In the genomic region with DNA sequence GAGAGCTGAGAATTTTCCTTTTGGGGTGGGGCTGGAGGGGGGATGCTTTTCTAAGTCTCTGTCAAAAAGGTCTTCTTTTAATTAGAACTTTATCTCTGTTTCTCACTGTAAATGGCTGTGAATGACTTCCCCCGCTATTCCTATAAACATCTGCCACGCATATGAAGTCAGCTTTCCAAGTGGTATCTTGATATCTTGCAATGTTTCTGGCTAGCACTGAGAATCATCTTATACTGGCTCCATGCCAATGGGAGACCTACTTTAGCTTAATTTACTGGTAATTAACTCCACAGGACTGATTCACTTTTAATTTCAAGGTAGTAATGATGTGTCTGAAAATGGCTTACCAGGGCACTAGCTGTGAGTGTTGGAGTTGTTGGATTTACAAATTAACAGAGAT, we compare ENCODE assay signal across 19 cellular contexts. TPM values are rescaled to one million over a fixed set of nuclear protein-coding genes. Genes with fewer than 3 reads are reported as not detected.
A peak's percentile ranks its signal among the peaks of the same experiment; 100 is the strongest.
DNase-seq lines count a peak whose midpoint lies in the region; ATAC-seq and TF ChIP-seq lines count a peak whose summit lies in the region.
"Had no signal": no experiment of that assay in that cellular context is flagged by ENCODE, and none has a peak within 500 bp of the region (broad histone marks: within the 10 kb centered on the region; RNA-seq: fewer than 3 reads in every experiment).

No MANE protein-coding gene starts in this region.

- no peak for TF ChIP-seq CTCF in PC-9 (conservative IDR thresholded peaks at IDR 0.05)

- intact Hi-C loops in PC-9 (cut with micrococcal nuclease; ENCODE audit: unreplicated experiment) = no loop called here
- intact Hi-C loops in cardiac septum (cut with DNase I) = no loop called here

- peak overlapping the region; percentile 7; the same call in 1 of the 2 replicates for H2AFZ ChIP-seq in PC-9

- no peak overlapping the region for H3K4me3 Mint-ChIP-seq in stimulated activated memory B cell treated with anti-CD40 and anti-IgM and Interleukin-4, amounts not matched to agents 10 μg/mL and 1 μg/mL and 100 μg/mL, for 72 hours
- H3K4me3 Mint-ChIP-seq: B cell; CD4-positive, alpha-beta T cell; T-cell had no signal

- no peaks in the 10 kb centered on the region for H3K9me3 Mint-ChIP-seq in stimulated activated memory B cell treated with anti-CD40 and anti-IgM and Interleukin-4, amounts not matched to agents 10 μg/mL and 1 μg/mL and 100 μg/mL, for 72 hours
- H3K9me3 Mint-ChIP-seq: CD4-positive, alpha-beta T cell; T-cell had no signal

- no peak for ATAC-seq in stimulated activated memory B cell treated with anti-CD40 and anti-IgM and Interleukin-4, amounts not matched to agents 10 μg/mL and 1 μg/mL and 100 μg/mL, for 72 hours
- ATAC-seq: Right ventricle myocardium inferior, T-cell had no signal

- CTCF ChIA-PET in PC-9 (lab: Charles Lee) = no interaction called here

- no peak overlapping the region for H3K4me2 ChIP-seq in PC-9

- no peaks in the 10 kb centered on the region for H3K9me2 ChIP-seq in PC-9 (ENCODE audit: insufficient read depth)

- DNase-seq in DMS79 treated with DMSO at 0.1 percent for 48 hours (lab: John Stamatoyannopoulos, UW) = peak; percentile 28
- no peak for DNase-seq in DMS79 (lab: John Stamatoyannopoulos, UW)
- peak; percentile 84 for DNase-seq in NCI-H1105 (lab: John Stamatoyannopoulos, UW)
- peak; percentile 88 for DNase-seq in NCI-H2171 treated with DMSO at 0.1 percent for 48 hours (lab: John Stamatoyannopoulos, UW)
- DNase-seq in PC-9 = no peak
- no peak for DNase-seq in COLO668 (lab: John Stamatoyannopoulos, UW; ENCODE audit: unreplicated experiment)
- DNase-seq in cardiac septum (ENCODE audit: low spot score) = no peak
- DNase-seq: CD4-positive, alpha-beta T cell; GF-D8; GOT3; NCI-H1930; NCI-H226; NCI-H774; Peyer's patch; T-cell had no signal

- no peak overlapping the region for H3K4me3 ChIP-seq in PC-9
- H3K4me3 ChIP-seq: Peyer's patch had no signal

- POLR2A ChIA-PET in PC-9 (lab: Charles Lee; ENCODE audit: unreplicated experiment) = no interaction called here

- BruUV-seq in PC-9 (replicated peaks; lab: Mats Ljungman, UMichigan) = no TSS peak

- no peak overlapping the region for H3K27ac Mint-ChIP-seq in stimulated activated memory B cell treated with anti-CD40 and anti-IgM and Interleukin-4, amounts not matched to agents 10 μg/mL and 1 μg/mL and 100 μg/mL, for 72 hours
- H3K27ac Mint-ChIP-seq: B cell; CD4-positive, alpha-beta T cell; T-cell had no signal

- H4K20me1 ChIP-seq in PC-9 (ENCODE audit: insufficient read depth) = no peaks in the 10 kb centered on the region

- H3K27me3 ChIP-seq in PC-9 (ENCODE audit: insufficient read depth, low read depth) = no peaks in the 10 kb centered on the region

- H3F3A ChIP-seq in PC-9 (ENCODE audit: insufficient read depth, low read depth) = no peaks in the 10 kb centered on the region

- no peaks in the 10 kb centered on the region for H3K4me1 ChIP-seq in PC-9 (replicated peaks; ENCODE audit: insufficient read depth)

- H3K36me3 ChIP-seq in PC-9 (ENCODE audit: low read depth) = no peaks in the 10 kb centered on the region
- H3K36me3 ChIP-seq: Peyer's patch had no signal

- no peaks in the 10 kb centered on the region for H3K79me2 ChIP-seq in PC-9 (ENCODE audit: low read depth)

- no peaks in the 10 kb centered on the region for H3K9me3 ChIP-seq in PC-9 (ENCODE audit: insufficient read depth, low read depth)
- H3K9me3 ChIP-seq: Peyer's patch had no signal

- no peak overlapping the region for H3K27ac ChIP-seq in PC-9
- H3K27ac ChIP-seq: 22Rv1, Peyer's patch had no signal

- H3K36me3 Mint-ChIP-seq in stimulated activated memory B cell treated with anti-CD40 and anti-IgM and Interleukin-4, amounts not matched to agents 10 μg/mL and 1 μg/mL and 100 μg/mL, for 72 hours = no peaks in the 10 kb centered on the region
- H3K36me3 Mint-ChIP-seq: T-cell had no signal

- peaks cover 8% of the 10 kb centered on the region for H3K4me1 Mint-ChIP-seq in stimulated activated memory B cell treated with anti-CD40 and anti-IgM and Interleukin-4, amounts not matched to agents 10 μg/mL and 1 μg/mL and 100 μg/mL, for 72 hours
- H3K4me1 Mint-ChIP-seq: B cell had no signal

- H3K27me3 Mint-ChIP-seq in stimulated activated memory B cell treated with anti-CD40 and anti-IgM and Interleukin-4, amounts not matched to agents 10 μg/mL and 1 μg/mL and 100 μg/mL, for 72 hours = peaks cover 57% of the 10 kb centered on the region

RNA-seq across cellular contexts. Expression of gene GPR88, which starts 4.3 kb away (rescaled TPM):
- total RNA-seq in PC-9 (2021) (not detected in 2 replicates), cardiac septum (0.13 TPM)
- total RNA-seq: B cell; CD4-positive, alpha-beta T cell; Right ventricle myocardium inferior had no signal

Comparison
In these comparisons a context has a peak if more than half of its experiments do, and no peak if none do; other contexts are left out.
1. DNase-seq: peak in DMS79 treated with DMSO at 0.1 percent for 48 hours (single experiment), NCI-H1105 (single experiment) and NCI-H2171 treated with DMSO at 0.1 percent for 48 hours (single experiment); none in DMS79 (single experiment), PC-9 (0 of 2), COLO668 (single experiment) and cardiac septum (single experiment).